28 cellular contexts compared by ENCODE assay signal in the genomic region with DNA sequence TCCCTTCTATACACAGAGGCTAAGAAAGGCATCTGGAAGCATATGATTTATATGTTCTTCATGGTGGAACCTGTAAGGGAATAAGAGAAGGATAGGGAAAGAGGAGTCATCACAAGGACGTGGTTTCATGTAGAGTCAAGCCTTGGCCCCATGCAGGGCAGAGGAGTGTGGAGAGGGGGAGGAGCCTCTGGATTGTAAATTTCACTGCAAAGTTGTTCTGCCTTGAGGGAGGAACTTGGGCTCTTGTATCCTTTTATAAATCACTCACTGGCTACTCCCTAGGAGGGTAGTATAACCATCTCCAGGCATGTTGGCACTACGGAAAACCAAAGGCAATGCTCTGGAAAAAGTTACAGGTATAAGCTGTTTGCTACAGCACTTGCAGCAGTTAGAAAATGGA.
DNase-seq lines count a peak whose midpoint lies in the region; ATAC-seq, FAIRE-seq and TF ChIP-seq lines count a peak whose summit lies in the region.
"Had no signal": no experiment of that assay in that cellular context is flagged by ENCODE, and none has a peak within 500 bp of the region (broad histone marks: within the 10 kb centered on the region; RNA-seq: fewer than 3 reads in every experiment).

No MANE protein-coding gene starts in this region.

- H3K9me3 ChIP-seq in astrocyte (ENCODE audit: insufficient read depth, low read depth, low read length) (peaks cover 2% of the 10 kb centered on the region), mucosa of descending colon (no peaks in the 10 kb centered on the region)
- H3K9me3 ChIP-seq: BE2C had no signal

- no peaks in the 10 kb centered on the region for H3K36me3 Mint-ChIP-seq in astrocyte (ENCODE audit: low read depth, unreplicated experiment)
- H3K36me3 Mint-ChIP-seq: CD14-positive monocyte; CD4-positive, alpha-beta memory T cell; CD4-positive, CD25-positive, alpha-beta regulatory T cell; CD8-positive, alpha-beta memory T cell had no signal

- H3K4me1 ChIP-seq in astrocyte (ENCODE audit: insufficient read depth, low read length) (no peaks in the 10 kb centered on the region), mucosa of descending colon (ENCODE audit: low read depth) (no peaks in the 10 kb centered on the region)
- H3K4me1 ChIP-seq: BE2C, BLaER1 had no signal

- no peak for DNase-seq in astrocyte (ENCODE audit: low read depth)
- DNase-seq in left colon: no peak
- no peak for DNase-seq in mucosa of descending colon
- DNase-seq in RWPE1 (ENCODE audit: low spot score): no peak
- no peak for DNase-seq in NCI-H748 (lab: John Stamatoyannopoulos, UW; ENCODE audit: unreplicated experiment)
- DNase-seq: 8988T; ACHN; BE2C; C1 segment of cervical spinal cord; CD4-positive, alpha-beta memory T cell; CD4-positive, CD25-positive, alpha-beta regulatory T cell; CD8-positive, alpha-beta memory T cell; COR-L47; DMS 273 treated with DMSO at 0.1 percent for 48 hours; DMS153; DMS53; DMS79; DND-41; EL; GDM1 had no signal

- no peaks in the 10 kb centered on the region for H4K20me1 ChIP-seq in astrocyte (ENCODE audit: insufficient read depth, low read length)
- H4K20me1 ChIP-seq: BLaER1 had no signal

- H3K27ac Mint-ChIP-seq in astrocyte (ENCODE audit: unreplicated experiment): no peak overlapping the region
- H3K27ac Mint-ChIP-seq: CD14-positive monocyte; CD4-positive, alpha-beta memory T cell; CD4-positive, CD25-positive, alpha-beta regulatory T cell; CD8-positive, alpha-beta memory T cell had no signal

- H3K9ac ChIP-seq in astrocyte (ENCODE audit: low read length): no peak overlapping the region
- H3K9ac ChIP-seq: BLaER1 had no signal

- no peak for TF ChIP-seq CTCF in astrocyte (IDR thresholded peaks at IDR 0.05; ENCODE audit: insufficient read depth, low read depth, low read length)
- no peak for TF ChIP-seq CTCF in mucosa of descending colon (IDR thresholded peaks at IDR 0.05)
- no peak for TF ChIP-seq CTCF in RWPE1 (conservative IDR thresholded peaks at IDR 0.05; ENCODE audit: low read depth)

- H3K27me3 Mint-ChIP-seq in astrocyte (ENCODE audit: low read depth, unreplicated experiment): peaks cover 2% of the 10 kb centered on the region

- intact Hi-C loops in left colon (cut with DNase I, micrococcal nuclease): no loop called here
- intact Hi-C loops in mucosa of descending colon (cut with DNase I, micrococcal nuclease): no loop called here

- H3K4me2 ChIP-seq in astrocyte (ENCODE audit: low read length): no peak overlapping the region
- H3K4me2 ChIP-seq: BLaER1 had no signal

- no peaks in the 10 kb centered on the region for H3K27me3 ChIP-seq in astrocyte (ENCODE audit: insufficient read depth, low read length)
- H3K27me3 ChIP-seq: BE2C had no signal

- CTCF ChIA-PET in RWPE1 (lab: Yijun Ruan, JAX): no interaction called here

- H3K27ac ChIP-seq in astrocyte (ENCODE audit: low read depth, low read length): no peak overlapping the region
- no peak overlapping the region for H3K27ac ChIP-seq in RWPE1
- H3K27ac ChIP-seq: BLaER1 had no signal

- POLR2A ChIA-PET in RWPE1 (lab: Yijun Ruan, JAX; ENCODE audit: low non-redundant PET): no interaction called here

- H3K79me2 ChIP-seq in astrocyte (ENCODE audit: insufficient read depth, low read length): no peaks in the 10 kb centered on the region

- ATAC-seq in left colon (peak; percentile 68), mucosa of descending colon (peak; percentile 52), GM18517 (IDR thresholded peaks at IDR 0.05; ENCODE audit: unreplicated experiment) (no peak)
- ATAC-seq: GM12878 had no signal

- H3K4me3 ChIP-seq in astrocyte (ENCODE audit: insufficient read depth, low read depth, low read length) (no peak overlapping the region), mucosa of descending colon (no peak overlapping the region)
- H3K4me3 ChIP-seq: BLaER1, GM12878 had no signal

- no peak overlapping the region for H3K4me3 Mint-ChIP-seq in astrocyte (ENCODE audit: unreplicated experiment)
- H3K4me3 Mint-ChIP-seq: CD14-positive monocyte; CD4-positive, alpha-beta memory T cell; CD4-positive, CD25-positive, alpha-beta regulatory T cell; CD8-positive, alpha-beta memory T cell had no signal

- no peaks in the 10 kb centered on the region for H3K36me3 ChIP-seq in astrocyte (ENCODE audit: insufficient read depth, low read length)
- no peaks in the 10 kb centered on the region for H3K36me3 ChIP-seq in mucosa of descending colon (ENCODE audit: low read depth)
- H3K36me3 ChIP-seq: BE2C, BLaER1 had no signal

- H2AFZ ChIP-seq in astrocyte (ENCODE audit: low read depth, low read length): no peak overlapping the region

- peak; percentile 65 for FAIRE-seq in astrocyte (lab: Jason Lieb, UNC)
- FAIRE-seq: A204.1, GM12878, GM12892, GM18507, GM19239 had no signal

- H3K4me1 Mint-ChIP-seq in astrocyte (ENCODE audit: low read depth, unreplicated experiment): no peaks in the 10 kb centered on the region
- H3K4me1 Mint-ChIP-seq: CD14-positive monocyte; CD4-positive, alpha-beta memory T cell; CD4-positive, CD25-positive, alpha-beta regulatory T cell; CD8-positive, alpha-beta memory T cell had no signal

- no peaks in the 10 kb centered on the region for H3K9me3 Mint-ChIP-seq in astrocyte (ENCODE audit: unreplicated experiment)
- H3K9me3 Mint-ChIP-seq: CD4-positive, alpha-beta memory T cell; CD8-positive, alpha-beta memory T cell had no signal
